1 cellular context compared by ENCODE assay signal in genomic region chr2:138476940-138477339, GRCh38.
TF ChIP-seq lines count a peak whose summit lies in the region.

No MANE protein-coding gene starts in this region.

TF ChIP-seq in HepG2, 621 proteins besides CTCF, POLR2A, EP300 and RAD21 (continues in another document):
- TF ChIP-seq ZKSCAN8 (CRISPR knock-in tag; IDR thresholded peaks at IDR 0.05; ENCODE audit: borderline replicate concordance) (no peak), TOPORS (CRISPR knock-in tag; IDR thresholded peaks at IDR 0.05) (no peak), ZNF180 (CRISPR knock-in tag; IDR thresholded peaks at IDR 0.05; ENCODE audit: borderline replicate concordance, low read depth) (no peak), GATAD2A (CRISPR knock-in tag; IDR thresholded peaks at IDR 0.05) (0 out of 2 replicates have a peak, but pooled peaks have one; percentile 9), HNRNPK (IDR thresholded peaks at IDR 0.05; ENCODE audit: low read depth, low read length, poor library complexity, severe bottlenecking) (no peak), ZNF44 (CRISPR knock-in tag; IDR thresholded peaks at IDR 0.05) (no peak), SMC3 (IDR thresholded peaks at IDR 0.05; ENCODE audit: low read length) (peak; percentile 54; the same call in 1 of the 2 replicates), ZBTB44 (CRISPR knock-in tag; IDR thresholded peaks at IDR 0.05) (no peak), GMEB2 (CRISPR knock-in tag; IDR thresholded peaks at IDR 0.05; ENCODE audit: low read depth) (no peak), ZSCAN25 (CRISPR knock-in tag; IDR thresholded peaks at IDR 0.05) (no peak), KLF11 (CRISPR knock-in tag; IDR thresholded peaks at IDR 0.05) (no peak), ATM (IDR thresholded peaks at IDR 0.05; ENCODE audit: borderline replicate concordance) (no peak), POLR2G (IDR thresholded peaks at IDR 0.05; ENCODE audit: low read depth, low read length) (no peak), TOE1 (CRISPR knock-in tag; IDR thresholded peaks at IDR 0.05) (no peak), EED (CRISPR knock-in tag; IDR thresholded peaks at IDR 0.05) (no peak), SOX6 (IDR thresholded peaks at IDR 0.05) (no peak), SOX6 (CRISPR knock-in tag; IDR thresholded peaks at IDR 0.05) (peak; percentile 17; the same call in 1 of the 2 replicates), ZNF567 (CRISPR knock-in tag; IDR thresholded peaks at IDR 0.05; ENCODE audit: borderline replicate concordance) (no peak), AGO1 (IDR thresholded peaks at IDR 0.05; ENCODE audit: low read depth, low read length, poor library complexity, severe bottlenecking) (no peak), ZNF564 (CRISPR knock-in tag; IDR thresholded peaks at IDR 0.05) (no peak), TBX2 (CRISPR knock-in tag; IDR thresholded peaks at IDR 0.05; ENCODE audit: borderline replicate concordance) (peak; percentile 33; the same call in 1 of the 2 replicates), SMAD3 (CRISPR knock-in tag; IDR thresholded peaks at IDR 0.05) (no peak), STAG1 (CRISPR knock-in tag; IDR thresholded peaks at IDR 0.05) (peak; percentile 71), NFRKB (IDR thresholded peaks at IDR 0.05) (no peak), ZNF230 (CRISPR knock-in tag; IDR thresholded peaks at IDR 0.05) (no peak), NR1H2 (CRISPR knock-in tag; IDR thresholded peaks at IDR 0.05; ENCODE audit: borderline replicate concordance, low read depth) (no peak), IRF2 (CRISPR knock-in tag; IDR thresholded peaks at IDR 0.05) (0 out of 2 replicates have a peak, but pooled peaks have one; percentile 17)
- TF ChIP-seq, protein P1, sequence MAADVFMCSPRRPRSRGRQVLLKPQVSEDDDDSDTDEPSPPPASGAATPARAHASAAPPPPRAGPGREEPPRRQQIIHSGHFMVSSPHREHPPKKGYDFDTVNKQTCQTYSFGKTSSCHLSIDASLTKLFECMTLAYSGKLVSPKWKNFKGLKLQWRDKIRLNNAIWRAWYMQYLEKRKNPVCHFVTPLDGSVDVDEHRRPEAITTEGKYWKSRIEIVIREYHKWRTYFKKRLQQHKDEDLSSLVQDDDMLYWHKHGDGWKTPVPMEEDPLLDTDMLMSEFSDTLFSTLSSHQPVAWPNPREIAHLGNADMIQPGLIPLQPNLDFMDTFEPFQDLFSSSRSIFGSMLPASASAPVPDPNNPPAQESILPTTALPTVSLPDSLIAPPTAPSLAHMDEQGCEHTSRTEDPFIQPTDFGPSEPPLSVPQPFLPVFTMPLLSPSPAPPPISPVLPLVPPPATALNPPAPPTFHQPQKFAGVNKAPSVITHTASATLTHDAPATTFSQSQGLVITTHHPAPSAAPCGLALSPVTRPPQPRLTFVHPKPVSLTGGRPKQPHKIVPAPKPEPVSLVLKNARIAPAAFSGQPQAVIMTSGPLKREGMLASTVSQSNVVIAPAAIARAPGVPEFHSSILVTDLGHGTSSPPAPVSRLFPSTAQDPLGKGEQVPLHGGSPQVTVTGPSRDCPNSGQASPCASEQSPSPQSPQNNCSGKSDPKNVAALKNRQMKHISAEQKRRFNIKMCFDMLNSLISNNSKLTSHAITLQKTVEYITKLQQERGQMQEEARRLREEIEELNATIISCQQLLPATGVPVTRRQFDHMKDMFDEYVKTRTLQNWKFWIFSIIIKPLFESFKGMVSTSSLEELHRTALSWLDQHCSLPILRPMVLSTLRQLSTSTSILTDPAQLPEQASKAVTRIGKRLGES (CRISPR knock-in tag; IDR thresholded peaks at IDR 0.05; ENCODE audit: borderline replicate concordance), result no peak
- TF ChIP-seq, protein P2, sequence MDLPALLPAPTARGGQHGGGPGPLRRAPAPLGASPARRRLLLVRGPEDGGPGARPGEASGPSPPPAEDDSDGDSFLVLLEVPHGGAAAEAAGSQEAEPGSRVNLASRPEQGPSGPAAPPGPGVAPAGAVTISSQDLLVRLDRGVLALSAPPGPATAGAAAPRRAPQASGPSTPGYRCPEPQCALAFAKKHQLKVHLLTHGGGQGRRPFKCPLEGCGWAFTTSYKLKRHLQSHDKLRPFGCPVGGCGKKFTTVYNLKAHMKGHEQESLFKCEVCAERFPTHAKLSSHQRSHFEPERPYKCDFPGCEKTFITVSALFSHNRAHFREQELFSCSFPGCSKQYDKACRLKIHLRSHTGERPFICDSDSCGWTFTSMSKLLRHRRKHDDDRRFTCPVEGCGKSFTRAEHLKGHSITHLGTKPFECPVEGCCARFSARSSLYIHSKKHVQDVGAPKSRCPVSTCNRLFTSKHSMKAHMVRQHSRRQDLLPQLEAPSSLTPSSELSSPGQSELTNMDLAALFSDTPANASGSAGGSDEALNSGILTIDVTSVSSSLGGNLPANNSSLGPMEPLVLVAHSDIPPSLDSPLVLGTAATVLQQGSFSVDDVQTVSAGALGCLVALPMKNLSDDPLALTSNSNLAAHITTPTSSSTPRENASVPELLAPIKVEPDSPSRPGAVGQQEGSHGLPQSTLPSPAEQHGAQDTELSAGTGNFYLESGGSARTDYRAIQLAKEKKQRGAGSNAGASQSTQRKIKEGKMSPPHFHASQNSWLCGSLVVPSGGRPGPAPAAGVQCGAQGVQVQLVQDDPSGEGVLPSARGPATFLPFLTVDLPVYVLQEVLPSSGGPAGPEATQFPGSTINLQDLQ (CRISPR knock-in tag; IDR thresholded peaks at IDR 0.05), result no peak
- TF ChIP-seq, protein P3, sequence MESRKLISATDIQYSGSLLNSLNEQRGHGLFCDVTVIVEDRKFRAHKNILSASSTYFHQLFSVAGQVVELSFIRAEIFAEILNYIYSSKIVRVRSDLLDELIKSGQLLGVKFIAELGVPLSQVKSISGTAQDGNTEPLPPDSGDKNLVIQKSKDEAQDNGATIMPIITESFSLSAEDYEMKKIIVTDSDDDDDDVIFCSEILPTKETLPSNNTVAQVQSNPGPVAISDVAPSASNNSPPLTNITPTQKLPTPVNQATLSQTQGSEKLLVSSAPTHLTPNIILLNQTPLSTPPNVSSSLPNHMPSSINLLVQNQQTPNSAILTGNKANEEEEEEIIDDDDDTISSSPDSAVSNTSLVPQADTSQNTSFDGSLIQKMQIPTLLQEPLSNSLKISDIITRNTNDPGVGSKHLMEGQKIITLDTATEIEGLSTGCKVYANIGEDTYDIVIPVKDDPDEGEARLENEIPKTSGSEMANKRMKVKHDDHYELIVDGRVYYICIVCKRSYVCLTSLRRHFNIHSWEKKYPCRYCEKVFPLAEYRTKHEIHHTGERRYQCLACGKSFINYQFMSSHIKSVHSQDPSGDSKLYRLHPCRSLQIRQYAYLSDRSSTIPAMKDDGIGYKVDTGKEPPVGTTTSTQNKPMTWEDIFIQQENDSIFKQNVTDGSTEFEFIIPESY (CRISPR knock-in tag; IDR thresholded peaks at IDR 0.05), result no peak
- TF ChIP-seq, protein P4, sequence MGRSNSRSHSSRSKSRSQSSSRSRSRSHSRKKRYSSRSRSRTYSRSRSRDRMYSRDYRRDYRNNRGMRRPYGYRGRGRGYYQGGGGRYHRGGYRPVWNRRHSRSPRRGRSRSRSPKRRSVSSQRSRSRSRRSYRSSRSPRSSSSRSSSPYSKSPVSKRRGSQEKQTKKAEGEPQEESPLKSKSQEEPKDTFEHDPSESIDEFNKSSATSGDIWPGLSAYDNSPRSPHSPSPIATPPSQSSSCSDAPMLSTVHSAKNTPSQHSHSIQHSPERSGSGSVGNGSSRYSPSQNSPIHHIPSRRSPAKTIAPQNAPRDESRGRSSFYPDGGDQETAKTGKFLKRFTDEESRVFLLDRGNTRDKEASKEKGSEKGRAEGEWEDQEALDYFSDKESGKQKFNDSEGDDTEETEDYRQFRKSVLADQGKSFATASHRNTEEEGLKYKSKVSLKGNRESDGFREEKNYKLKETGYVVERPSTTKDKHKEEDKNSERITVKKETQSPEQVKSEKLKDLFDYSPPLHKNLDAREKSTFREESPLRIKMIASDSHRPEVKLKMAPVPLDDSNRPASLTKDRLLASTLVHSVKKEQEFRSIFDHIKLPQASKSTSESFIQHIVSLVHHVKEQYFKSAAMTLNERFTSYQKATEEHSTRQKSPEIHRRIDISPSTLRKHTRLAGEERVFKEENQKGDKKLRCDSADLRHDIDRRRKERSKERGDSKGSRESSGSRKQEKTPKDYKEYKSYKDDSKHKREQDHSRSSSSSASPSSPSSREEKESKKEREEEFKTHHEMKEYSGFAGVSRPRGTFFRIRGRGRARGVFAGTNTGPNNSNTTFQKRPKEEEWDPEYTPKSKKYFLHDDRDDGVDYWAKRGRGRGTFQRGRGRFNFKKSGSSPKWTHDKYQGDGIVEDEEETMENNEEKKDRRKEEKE (IDR thresholded peaks at IDR 0.05), result no peak
- TF ChIP-seq, protein P5, sequence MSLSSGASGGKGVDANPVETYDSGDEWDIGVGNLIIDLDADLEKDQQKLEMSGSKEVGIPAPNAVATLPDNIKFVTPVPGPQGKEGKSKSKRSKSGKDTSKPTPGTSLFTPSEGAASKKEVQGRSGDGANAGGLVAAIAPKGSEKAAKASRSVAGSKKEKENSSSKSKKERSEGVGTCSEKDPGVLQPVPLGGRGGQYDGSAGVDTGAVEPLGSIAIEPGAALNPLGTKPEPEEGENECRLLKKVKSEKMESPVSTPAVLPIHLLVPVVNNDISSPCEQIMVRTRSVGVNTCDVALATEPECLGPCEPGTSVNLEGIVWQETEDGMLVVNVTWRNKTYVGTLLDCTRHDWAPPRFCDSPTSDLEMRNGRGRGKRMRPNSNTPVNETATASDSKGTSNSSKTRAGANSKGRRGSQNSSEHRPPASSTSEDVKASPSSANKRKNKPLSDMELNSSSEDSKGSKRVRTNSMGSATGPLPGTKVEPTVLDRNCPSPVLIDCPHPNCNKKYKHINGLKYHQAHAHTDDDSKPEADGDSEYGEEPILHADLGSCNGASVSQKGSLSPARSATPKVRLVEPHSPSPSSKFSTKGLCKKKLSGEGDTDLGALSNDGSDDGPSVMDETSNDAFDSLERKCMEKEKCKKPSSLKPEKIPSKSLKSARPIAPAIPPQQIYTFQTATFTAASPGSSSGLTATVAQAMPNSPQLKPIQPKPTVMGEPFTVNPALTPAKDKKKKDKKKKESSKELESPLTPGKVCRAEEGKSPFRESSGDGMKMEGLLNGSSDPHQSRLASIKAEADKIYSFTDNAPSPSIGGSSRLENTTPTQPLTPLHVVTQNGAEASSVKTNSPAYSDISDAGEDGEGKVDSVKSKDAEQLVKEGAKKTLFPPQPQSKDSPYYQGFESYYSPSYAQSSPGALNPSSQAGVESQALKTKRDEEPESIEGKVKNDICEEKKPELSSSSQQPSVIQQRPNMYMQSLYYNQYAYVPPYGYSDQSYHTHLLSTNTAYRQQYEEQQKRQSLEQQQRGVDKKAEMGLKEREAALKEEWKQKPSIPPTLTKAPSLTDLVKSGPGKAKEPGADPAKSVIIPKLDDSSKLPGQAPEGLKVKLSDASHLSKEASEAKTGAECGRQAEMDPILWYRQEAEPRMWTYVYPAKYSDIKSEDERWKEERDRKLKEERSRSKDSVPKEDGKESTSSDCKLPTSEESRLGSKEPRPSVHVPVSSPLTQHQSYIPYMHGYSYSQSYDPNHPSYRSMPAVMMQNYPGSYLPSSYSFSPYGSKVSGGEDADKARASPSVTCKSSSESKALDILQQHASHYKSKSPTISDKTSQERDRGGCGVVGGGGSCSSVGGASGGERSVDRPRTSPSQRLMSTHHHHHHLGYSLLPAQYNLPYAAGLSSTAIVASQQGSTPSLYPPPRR (CRISPR knock-in tag; IDR thresholded peaks at IDR 0.05; ENCODE audit: borderline replicate concordance), result no peak
- TF ChIP-seq, protein P6, sequence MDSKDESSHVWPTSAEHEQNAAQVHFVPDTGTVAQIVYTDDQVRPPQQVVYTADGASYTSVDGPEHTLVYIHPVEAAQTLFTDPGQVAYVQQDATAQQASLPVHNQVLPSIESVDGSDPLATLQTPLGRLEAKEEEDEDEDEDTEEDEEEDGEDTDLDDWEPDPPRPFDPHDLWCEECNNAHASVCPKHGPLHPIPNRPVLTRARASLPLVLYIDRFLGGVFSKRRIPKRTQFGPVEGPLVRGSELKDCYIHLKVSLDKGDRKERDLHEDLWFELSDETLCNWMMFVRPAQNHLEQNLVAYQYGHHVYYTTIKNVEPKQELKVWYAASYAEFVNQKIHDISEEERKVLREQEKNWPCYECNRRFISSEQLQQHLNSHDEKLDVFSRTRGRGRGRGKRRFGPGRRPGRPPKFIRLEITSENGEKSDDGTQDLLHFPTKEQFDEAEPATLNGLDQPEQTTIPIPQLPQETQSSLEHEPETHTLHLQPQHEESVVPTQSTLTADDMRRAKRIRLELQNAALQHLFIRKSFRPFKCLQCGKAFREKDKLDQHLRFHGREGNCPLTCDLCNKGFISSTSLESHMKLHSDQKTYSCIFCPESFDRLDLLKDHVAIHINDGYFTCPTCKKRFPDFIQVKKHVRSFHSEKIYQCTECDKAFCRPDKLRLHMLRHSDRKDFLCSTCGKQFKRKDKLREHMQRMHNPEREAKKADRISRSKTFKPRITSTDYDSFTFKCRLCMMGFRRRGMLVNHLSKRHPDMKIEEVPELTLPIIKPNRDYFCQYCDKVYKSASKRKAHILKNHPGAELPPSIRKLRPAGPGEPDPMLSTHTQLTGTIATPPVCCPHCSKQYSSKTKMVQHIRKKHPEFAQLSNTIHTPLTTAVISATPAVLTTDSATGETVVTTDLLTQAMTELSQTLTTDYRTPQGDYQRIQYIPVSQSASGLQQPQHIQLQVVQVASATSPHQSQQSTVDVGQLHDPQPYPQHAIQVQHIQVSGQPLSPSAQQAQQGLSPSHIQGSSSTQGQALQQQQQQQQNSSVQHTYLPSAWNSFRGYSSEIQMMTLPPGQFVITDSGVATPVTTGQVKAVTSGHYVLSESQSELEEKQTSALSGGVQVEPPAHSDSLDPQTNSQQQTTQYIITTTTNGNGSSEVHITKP (CRISPR knock-in tag; IDR thresholded peaks at IDR 0.05; ENCODE audit: low read depth), result 0 out of 2 replicates have a peak, but pooled peaks have one; percentile 48
